8 cellular contexts compared by ENCODE assay signal in genomic region chr22:40196628-40197027, GRCh38. TPM values are rescaled to one million over a fixed set of nuclear protein-coding genes. Genes with fewer than 3 reads are reported as not detected.
A peak's percentile ranks its signal among the peaks of the same experiment; 100 is the strongest.
DNase-seq lines count a peak whose midpoint lies in the region; ATAC-seq and TF ChIP-seq lines count a peak whose summit lies in the region.

No MANE protein-coding gene starts in this region.

- H3K9me2 ChIP-seq in PC-9 (ENCODE audit: insufficient read depth): no peaks in the 10 kb centered on the region

- H4K20me1 ChIP-seq in PC-9 (ENCODE audit: insufficient read depth) (peaks cover 19% of the 10 kb centered on the region), osteoblast (ENCODE audit: insufficient read depth, low read length) (peaks cover 65% of the 10 kb centered on the region)

- DNase-seq in COLO829 (ENCODE audit: low spot score) (peak; percentile 79), PC-9 (peak; percentile 16 to 75), cardiac fibroblast (ENCODE audit: low read depth in 2 of 2) (peak; percentile 81 to 94), osteoblast (ENCODE audit: insufficient read length, low spot score, missing footprints) (peak; percentile 87), C1 segment of cervical spinal cord (lab: John Stamatoyannopoulos, UW) (no peak), LoVo (ENCODE audit: low spot score) (no peak)

- TF ChIP-seq CTCF in PC-9 (conservative IDR thresholded peaks at IDR 0.05) (no peak), cardiac fibroblast (IDR thresholded peaks at IDR 0.05; ENCODE audit: low read depth, low read length) (no peak), osteoblast (IDR thresholded peaks at IDR 0.05; ENCODE audit: extremely low read depth, low read depth, low read length) (no peak)

- H3K4me3 ChIP-seq in PC-9 (no peak overlapping the region), cardiac fibroblast (replicated peaks in 1 of 2; ENCODE audit: low read depth in 2 of 2, low read length in 2 of 2) (no peak overlapping the region), osteoblast (ENCODE audit: insufficient read depth, low read length) (peak overlapping the region; percentile 36)

- peaks cover 17% of the 10 kb centered on the region for H3K4me1 ChIP-seq in PC-9 (replicated peaks; ENCODE audit: insufficient read depth)
- H3K4me1 ChIP-seq in osteoblast (ENCODE audit: insufficient read depth, low read length): peaks cover 17% of the 10 kb centered on the region

- H3K36me3 ChIP-seq in PC-9 (ENCODE audit: low read depth): no peaks in the 10 kb centered on the region
- H3K36me3 ChIP-seq in osteoblast (ENCODE audit: insufficient read depth, low read length): no peaks in the 10 kb centered on the region

- peak overlapping the region; percentile 48 for H3K27ac ChIP-seq in PC-9
- H3K27ac ChIP-seq in osteoblast (ENCODE audit: low read depth, low read length): peak overlapping the region; percentile 68

- H3K27me3 ChIP-seq in PC-9 (ENCODE audit: insufficient read depth, low read depth) (no peaks in the 10 kb centered on the region), osteoblast (ENCODE audit: insufficient read depth, low read length) (no peaks in the 10 kb centered on the region)

- POLR2A ChIA-PET in PC-9 (lab: Charles Lee; ENCODE audit: unreplicated experiment): interaction anchor here (0.6 kb wide), 1 partner anchor 106 kb away, joined by 6 read pairs; no protein-coding TSS in a partner anchor

- intact Hi-C loops in PC-9 (cut with micrococcal nuclease; ENCODE audit: unreplicated experiment): no loop called here

- ATAC-seq in HG03280 (IDR thresholded peaks at IDR 0.05; ENCODE audit: unreplicated experiment) (no peak), GM19452 (IDR thresholded peaks at IDR 0.05; ENCODE audit: unreplicated experiment) (no peak)

- no peaks in the 10 kb centered on the region for H3K9me3 ChIP-seq in PC-9 (ENCODE audit: insufficient read depth, low read depth)
- H3K9me3 ChIP-seq in osteoblast (ENCODE audit: low read depth, low read length): no peaks in the 10 kb centered on the region

- peaks cover 10% of the 10 kb centered on the region; the same call in 1 of the 2 replicates for H3F3A ChIP-seq in PC-9 (ENCODE audit: insufficient read depth, low read depth)

- peaks cover 62% of the 10 kb centered on the region for H3K79me2 ChIP-seq in PC-9 (ENCODE audit: low read depth)
- peaks cover 90% of the 10 kb centered on the region for H3K79me2 ChIP-seq in osteoblast (ENCODE audit: insufficient read depth, low read length)

- H3K4me2 ChIP-seq in PC-9 (peak overlapping the region; percentile 29), osteoblast (ENCODE audit: insufficient read depth, low read length) (peak overlapping the region; percentile 69)

- no peak overlapping the region for H2AFZ ChIP-seq in PC-9
- H2AFZ ChIP-seq in osteoblast (ENCODE audit: low read length): no peak overlapping the region

- CTCF ChIA-PET in PC-9 (lab: Charles Lee): no interaction called here

- BruUV-seq in PC-9 (replicated peaks; lab: Mats Ljungman, UMichigan): no TSS peak

RNA-seq across cellular contexts. Expression of gene TNRC6B, which starts 18.9 kb away (rescaled TPM):
- 57.8 and 62.7 TPM in 2 replicates for total RNA-seq in PC-9 (2021)
- total RNA-seq in osteoblast: 26.4 and 33.9 TPM in 2 replicates

Comparison
In these comparisons a context has a peak if more than half of its experiments do, and no peak if none do; other contexts are left out.
1. DNase-seq: peak in COLO829 (single experiment), PC-9 (2 of 2), cardiac fibroblast (2 of 2) and osteoblast (single experiment); none in C1 segment of cervical spinal cord (0 of 14) and LoVo (single experiment).